ENCODE assay signal across 14 cellular contexts in genomic region chr10:115659616-115660015, GRCh38.
DNase-seq lines count a peak whose midpoint lies in the region; ATAC-seq and TF ChIP-seq lines count a peak whose summit lies in the region.
"Had no signal": no experiment of that assay in that cellular context is flagged by ENCODE, and none has a peak within 500 bp of the region (broad histone marks: within the 10 kb centered on the region; RNA-seq: fewer than 3 reads in every experiment).

No MANE protein-coding gene starts in this region.

- H3K9me3 ChIP-seq in adipocyte (ENCODE audit: control insufficient read depth, low read length) (no peaks in the 10 kb centered on the region), sigmoid colon (no peaks in the 10 kb centered on the region)
- H3K9me3 ChIP-seq: BLaER1 had no signal

- no peak overlapping the region for H3K9ac ChIP-seq in adipocyte (ENCODE audit: low read length)
- H3K9ac ChIP-seq: BLaER1 had no signal

- TF ChIP-seq POLR2A in sigmoid colon (IDR thresholded peaks at IDR 0.05) = no peak

- POLR2A ChIA-PET in naive thymus-derived CD8-positive, alpha-beta T cell (lab: Charles Lee) = no interaction called here

- no peak overlapping the region for H3K4me3 Mint-ChIP-seq in naive thymus-derived CD8-positive, alpha-beta T cell
- H3K4me3 Mint-ChIP-seq: CD4-positive, alpha-beta memory T cell had no signal

- H3K4me1 Mint-ChIP-seq in naive thymus-derived CD8-positive, alpha-beta T cell = no peaks in the 10 kb centered on the region
- H3K4me1 Mint-ChIP-seq: CD4-positive, alpha-beta memory T cell had no signal

- H3K27ac ChIP-seq in sigmoid colon = no peak overlapping the region
- H3K27ac ChIP-seq: BLaER1 had no signal

- intact Hi-C loops in sigmoid colon (cut with DNase I) = no loop called here

- no peak overlapping the region for H3K27ac Mint-ChIP-seq in naive thymus-derived CD8-positive, alpha-beta T cell
- H3K27ac Mint-ChIP-seq: CD4-positive, alpha-beta memory T cell had no signal

- H3K4me3 ChIP-seq in adipocyte (ENCODE audit: low read length) (no peak overlapping the region), choroid plexus epithelial cell (ENCODE audit: low read depth, low read length) (no peak overlapping the region), sigmoid colon (no peak overlapping the region)
- H3K4me3 ChIP-seq: BLaER1, K562 had no signal

- no peaks in the 10 kb centered on the region for H3K36me3 Mint-ChIP-seq in naive thymus-derived CD8-positive, alpha-beta T cell
- H3K36me3 Mint-ChIP-seq: CD4-positive, alpha-beta memory T cell had no signal

- no peak for TF ChIP-seq EP300 in sigmoid colon (IDR thresholded peaks at IDR 0.05)

- no peak for ATAC-seq in naive thymus-derived CD8-positive, alpha-beta T cell
- ATAC-seq: K562 had no signal

- H3K36me3 ChIP-seq in adipocyte (ENCODE audit: control insufficient read depth, insufficient read depth, low read length, severe bottlenecking) (no peaks in the 10 kb centered on the region), sigmoid colon (no peaks in the 10 kb centered on the region)
- H3K36me3 ChIP-seq: BLaER1 had no signal

- H3K27me3 ChIP-seq in adipocyte (replicated peaks; ENCODE audit: control insufficient read depth, insufficient read depth, low read length) (no peaks in the 10 kb centered on the region), sigmoid colon (no peaks in the 10 kb centered on the region)
- H3K27me3 ChIP-seq: BLaER1 had no signal

- no peaks in the 10 kb centered on the region for H3K27me3 Mint-ChIP-seq in naive thymus-derived CD8-positive, alpha-beta T cell
- H3K27me3 Mint-ChIP-seq: CD4-positive, alpha-beta memory T cell had no signal

- DNase-seq in HCEC 1CT = peak; percentile 86
- DNase-seq in adipocyte (ENCODE audit: low read depth) = peak; percentile 15
- DNase-seq in choroid plexus epithelial cell (ENCODE audit: low read depth) = peak; percentile 86
- DNase-seq in non-pigmented ciliary epithelial cell (ENCODE audit: low read depth) = peak; percentile 40
- DNase-seq in naive thymus-derived CD8-positive, alpha-beta T cell = no peak
- DNase-seq in GF-D8 (lab: John Stamatoyannopoulos, UW) = no peak
- no peak for DNase-seq in sigmoid colon
- DNase-seq in stimulated activated CD4-positive, alpha-beta T cell treated with anti-CD3 and anti-CD28 coated beads, Interleukin-12 subunit alpha, Interleukin-12 subunit beta, amount 100 ng/mL, for 4 hours = no peak
- DNase-seq: CD4-positive, alpha-beta memory T cell; GOT3; NCI-H1694 treated with DMSO at 0.1 percent for 48 hours; SHP77 had no signal

- no peak for TF ChIP-seq CTCF in choroid plexus epithelial cell (conservative IDR thresholded peaks at IDR 0.05; ENCODE audit: low read depth, low read length)
- no peak for TF ChIP-seq CTCF in sigmoid colon (IDR thresholded peaks at IDR 0.05)

- 35 to 66% methylated on average over 3 of the region's 3 CpGs for WGBS in sigmoid colon, 2 donors

- no peaks in the 10 kb centered on the region for H3K4me1 ChIP-seq in adipocyte (ENCODE audit: control insufficient read depth, insufficient read depth, low read length)
- no peaks in the 10 kb centered on the region for H3K4me1 ChIP-seq in sigmoid colon
- H3K4me1 ChIP-seq: BLaER1 had no signal

- H3K9me3 Mint-ChIP-seq in naive thymus-derived CD8-positive, alpha-beta T cell = peaks cover 0 to 12% (median 2%) of the 10 kb centered on the region in 9 donors

Comparison
In these comparisons a context has a peak if more than half of its experiments do, and no peak if none do; other contexts are left out.
1. DNase-seq: peak in HCEC 1CT (single experiment), adipocyte (single experiment), choroid plexus epithelial cell (single experiment) and non-pigmented ciliary epithelial cell (single experiment); none in naive thymus-derived CD8-positive, alpha-beta T cell (0 of 10), GF-D8 (single experiment), sigmoid colon (single experiment) and stimulated activated CD4-positive, alpha-beta T cell treated with anti-CD3 and anti-CD28 coated beads, Interleukin-12 subunit alpha, Interleukin-12 subunit beta, amount 100 ng/mL, for 4 hours (single experiment).